9 cellular contexts compared by ENCODE assay signal in genomic region chr1:223233410-223234163, GRCh38.
DNase-seq lines count a peak whose midpoint lies in the region; ATAC-seq, FAIRE-seq and TF ChIP-seq lines count a peak whose summit lies in the region.
"Had no signal": no experiment of that assay in that cellular context is flagged by ENCODE, and none has a peak within 500 bp of the region (broad histone marks: within the 10 kb centered on the region; RNA-seq: fewer than 3 reads in every experiment).

No MANE protein-coding gene starts in this region.

- no peaks in the 10 kb centered on the region for H3K27me3 Mint-ChIP-seq in astrocyte (ENCODE audit: low read depth, unreplicated experiment)
- no peaks in the 10 kb centered on the region for H3K27me3 Mint-ChIP-seq in T-helper 2 cell treated with Interferon-gamma antibody and Interleukin-4, amounts not matched to agents 5 μg/mL and 100 μg/mL, for 36 hours (ENCODE audit: low read depth)

- peak overlapping the region; percentile 74 for H2AFZ ChIP-seq in astrocyte (ENCODE audit: low read depth, low read length)

- peak overlapping the region; percentile 56 for H3K9ac ChIP-seq in astrocyte (ENCODE audit: low read length)

- peak overlapping the region; percentile 80 for H3K27ac ChIP-seq in astrocyte (ENCODE audit: low read depth, low read length)

- H3K36me3 ChIP-seq in astrocyte (ENCODE audit: insufficient read depth, low read length) = no peaks in the 10 kb centered on the region

- H3K9me3 Mint-ChIP-seq in astrocyte (ENCODE audit: unreplicated experiment) = peaks cover 2% of the 10 kb centered on the region
- H3K9me3 Mint-ChIP-seq in T-helper 2 cell treated with Interferon-gamma antibody and Interleukin-4, amounts not matched to agents 5 μg/mL and 100 μg/mL, for 36 hours = peaks cover 19% of the 10 kb centered on the region

- TF ChIP-seq CTCF in HFF-Myc (IDR thresholded peaks at IDR 0.05; ENCODE audit: low read depth, low read length, missing control alignments) (no peak), astrocyte (IDR thresholded peaks at IDR 0.05; ENCODE audit: insufficient read depth, low read depth, low read length) (no peak)

- peak overlapping the region; percentile 87 for H3K27ac Mint-ChIP-seq in astrocyte (ENCODE audit: unreplicated experiment)
- no peak overlapping the region for H3K27ac Mint-ChIP-seq in T-helper 2 cell treated with Interferon-gamma antibody and Interleukin-4, amounts not matched to agents 5 μg/mL and 100 μg/mL, for 36 hours

- no peak overlapping the region for H3K4me3 ChIP-seq in HFF-Myc (replicated peaks; ENCODE audit: low read depth, low read length)
- peak overlapping the region; percentile 19 for H3K4me3 ChIP-seq in astrocyte (ENCODE audit: insufficient read depth, low read depth, low read length)

- peaks cover 53% of the 10 kb centered on the region for H3K4me1 Mint-ChIP-seq in astrocyte (ENCODE audit: low read depth, unreplicated experiment)
- H3K4me1 Mint-ChIP-seq in T-helper 2 cell treated with Interferon-gamma antibody and Interleukin-4, amounts not matched to agents 5 μg/mL and 100 μg/mL, for 36 hours (ENCODE audit: low read depth) = peaks cover 41% of the 10 kb centered on the region

- peaks cover 53% of the 10 kb centered on the region for H3K4me1 ChIP-seq in astrocyte (ENCODE audit: insufficient read depth, low read length)

- no peaks in the 10 kb centered on the region for H3K79me2 ChIP-seq in astrocyte (ENCODE audit: insufficient read depth, low read length)

- H3K4me2 ChIP-seq in astrocyte (ENCODE audit: low read length) = peak overlapping the region; percentile 65

- H3K27me3 ChIP-seq in astrocyte (ENCODE audit: insufficient read depth, low read length) = no peaks in the 10 kb centered on the region

- no peaks in the 10 kb centered on the region for H4K20me1 ChIP-seq in astrocyte (ENCODE audit: insufficient read depth, low read length)

- DNase-seq in 8988T (peak; percentile 21), HFF-Myc (ENCODE audit: extremely low read depth, low read depth) (peak; percentile 67), astrocyte (ENCODE audit: low read depth) (peak; percentile 95), iris pigment epithelial cell (ENCODE audit: low read depth) (peak; percentile 76), SKM-1 treated with dmso at 0.1 percent for 144 hours (lab: John Stamatoyannopoulos, UW; ENCODE audit: unreplicated experiment) (no peak), NCI-H128 (lab: John Stamatoyannopoulos, UW; ENCODE audit: unreplicated experiment) (no peak)
- no peak for DNase-seq in T-helper 2 cell treated with Interferon-gamma antibody and Interleukin-4, amounts not matched to agents 5 μg/mL and 100 μg/mL, for 36 hours (ENCODE audit: low spot score)
- DNase-seq: retina had no signal

- peak; percentile 78 for FAIRE-seq in astrocyte (lab: Jason Lieb, UNC)

- ATAC-seq in GM18861 (IDR thresholded peaks at IDR 0.05; ENCODE audit: unreplicated experiment) = no peak

- H3K4me3 Mint-ChIP-seq in astrocyte (ENCODE audit: unreplicated experiment) = peak overlapping the region; percentile 43
- H3K4me3 Mint-ChIP-seq in T-helper 2 cell treated with Interferon-gamma antibody and Interleukin-4, amounts not matched to agents 5 μg/mL and 100 μg/mL, for 36 hours = no peak overlapping the region

- no peaks in the 10 kb centered on the region for H3K9me3 ChIP-seq in astrocyte (ENCODE audit: insufficient read depth, low read depth, low read length)

- no peaks in the 10 kb centered on the region for H3K36me3 Mint-ChIP-seq in astrocyte (ENCODE audit: low read depth, unreplicated experiment)
- H3K36me3 Mint-ChIP-seq in T-helper 2 cell treated with Interferon-gamma antibody and Interleukin-4, amounts not matched to agents 5 μg/mL and 100 μg/mL, for 36 hours (ENCODE audit: low read depth) = peaks cover 8% of the 10 kb centered on the region

Comparison
In these comparisons a context has a peak if more than half of its experiments do, and no peak if none do; other contexts are left out.
1. DNase-seq: peak in 8988T (single experiment), HFF-Myc (single experiment), astrocyte (single experiment) and iris pigment epithelial cell (single experiment); none in T-helper 2 cell treated with Interferon-gamma antibody and Interleukin-4, amounts not matched to agents 5 μg/mL and 100 μg/mL, for 36 hours (single experiment), SKM-1 treated with dmso at 0.1 percent for 144 hours (single experiment) and NCI-H128 (single experiment).